ENCODE assay signal across 8 cellular contexts in the genomic region with DNA sequence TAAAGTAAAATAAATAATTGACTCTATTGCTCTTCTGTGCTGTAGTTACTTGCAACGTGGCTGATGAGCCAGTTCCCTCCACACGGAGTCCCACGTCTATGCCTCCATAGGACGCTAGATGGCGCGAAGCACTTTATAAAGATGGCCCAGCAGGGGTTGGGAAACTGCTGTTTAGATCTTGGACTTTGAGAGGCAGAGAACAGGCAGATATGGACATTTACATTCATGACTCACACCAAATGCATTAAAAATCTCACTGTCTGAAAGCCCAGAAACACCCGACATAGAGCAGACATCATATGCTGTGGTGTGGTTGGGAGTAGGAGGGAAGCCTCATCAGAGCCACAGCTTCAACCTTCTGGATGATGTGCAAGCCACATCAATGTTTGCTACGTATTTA.
A peak's percentile ranks its signal among the peaks of the same experiment; 100 is the strongest.
DNase-seq lines count a peak whose midpoint lies in the region; ATAC-seq and TF ChIP-seq lines count a peak whose summit lies in the region.

No MANE protein-coding gene starts in this region.

- intact Hi-C loops in heart right ventricle (cut with DNase I) = loop anchor here (2.0 to 10.0 kb wide), 9 partner anchors 431 to 946 kb away; a partner anchor contains a TSS

- H3K9me3 ChIP-seq in Peyer's patch (no peaks in the 10 kb centered on the region), adipocyte (ENCODE audit: control insufficient read depth, low read length) (no peaks in the 10 kb centered on the region), heart right ventricle (no peaks in the 10 kb centered on the region)

- peak; percentile 72 to 91 (median 88) for ATAC-seq in heart right ventricle

- peak; percentile 33 for DNase-seq in activated CD4-positive, CD25-positive, alpha-beta regulatory T cell treated with anti-CD3 and anti-CD28 coated beads, Interleukin-2, amount 50 U/mL, for 72 hours
- no peak for DNase-seq in activated CD4-positive, CD25-positive, alpha-beta regulatory T cell (lab: John Stamatoyannopoulos, UW)
- DNase-seq in HFF-Myc (ENCODE audit: extremely low read depth, low read depth) (peak; percentile 31), M059J (ENCODE audit: low read depth) (peak; percentile 57), Peyer's patch (peak; percentile 21 to 87 (median 74)), adipocyte (ENCODE audit: low read depth) (peak; percentile 98), heart right ventricle (peak; percentile 56 to 65), renal cortical epithelial cell (ENCODE audit: low read depth) (peak; percentile 78)

- peak overlapping the region; percentile 9 for H3K9ac ChIP-seq in adipocyte (ENCODE audit: low read length)

- no peaks in the 10 kb centered on the region for H3K27me3 ChIP-seq in Peyer's patch
- H3K27me3 ChIP-seq in adipocyte (replicated peaks; ENCODE audit: control insufficient read depth, insufficient read depth, low read length) = peaks cover 4% of the 10 kb centered on the region
- H3K27me3 ChIP-seq in heart right ventricle = no peaks in the 10 kb centered on the region

- TF ChIP-seq CTCF in HFF-Myc (IDR thresholded peaks at IDR 0.05; ENCODE audit: low read depth, low read length, missing control alignments) (peak; percentile 85), Peyer's patch (IDR thresholded peaks at IDR 0.05) (peak in 5 of 6 experiments; percentile 34 to 91 (median 86)), heart right ventricle (IDR thresholded peaks at IDR 0.05) (peak; percentile 76 to 93 (median 90))

- no peak overlapping the region for H3K27ac ChIP-seq in Peyer's patch
- H3K27ac ChIP-seq in heart right ventricle = no peak overlapping the region

- H3K36me3 ChIP-seq in Peyer's patch = no peaks in the 10 kb centered on the region
- H3K36me3 ChIP-seq in adipocyte (ENCODE audit: control insufficient read depth, insufficient read depth, low read length, severe bottlenecking) = no peaks in the 10 kb centered on the region
- H3K36me3 ChIP-seq in heart right ventricle = no peaks in the 10 kb centered on the region

- H3K4me1 ChIP-seq in Peyer's patch (peaks cover 0 to 13% (median 0%) of the 10 kb centered on the region in 4 donors), adipocyte (ENCODE audit: control insufficient read depth, insufficient read depth, low read length) (peaks cover 16% of the 10 kb centered on the region), heart right ventricle (peaks cover 0 to 43% (median 13%) of the 10 kb centered on the region in 9 donors)

- no peak for TF ChIP-seq POLR2A in Peyer's patch (IDR thresholded peaks at IDR 0.05)

- H3K4me3 ChIP-seq in HFF-Myc (replicated peaks; ENCODE audit: low read depth, low read length) (no peak overlapping the region), Peyer's patch (no peak overlapping the region), adipocyte (ENCODE audit: low read length) (peak overlapping the region; percentile 75), heart right ventricle (peak overlapping the region in 5 of 10 donors; percentile 28 to 42 (median 31))

- WGBS in heart right ventricle, 2 donors = 10% methylated on average over 8 of the region's 8 CpGs

Comparison
In these comparisons a context has a peak if more than half of its experiments do, and no peak if none do; other contexts are left out.
1. DNase-seq: peak in activated CD4-positive, CD25-positive, alpha-beta regulatory T cell treated with anti-CD3 and anti-CD28 coated beads, Interleukin-2, amount 50 U/mL, for 72 hours (single experiment), HFF-Myc (single experiment), M059J (single experiment), Peyer's patch (3 of 3), adipocyte (single experiment), heart right ventricle (2 of 2) and renal cortical epithelial cell (single experiment); none in activated CD4-positive, CD25-positive, alpha-beta regulatory T cell (0 of 4).
2. Peak in every context shown above with its lines, with median percentiles within 50 percentile points of each other: CTCF ChIP-seq.